ENCODE assay signal across 1 cellular context in genomic region chr4:99564921-99565320, GRCh38.
TF ChIP-seq lines count a peak whose summit lies in the region.

No MANE protein-coding gene starts in this region.

TF ChIP-seq in SK-N-SH, 30 proteins besides CTCF, POLR2A, EP300 and RAD21 (continued from another document):
- TF ChIP-seq, protein P1, sequence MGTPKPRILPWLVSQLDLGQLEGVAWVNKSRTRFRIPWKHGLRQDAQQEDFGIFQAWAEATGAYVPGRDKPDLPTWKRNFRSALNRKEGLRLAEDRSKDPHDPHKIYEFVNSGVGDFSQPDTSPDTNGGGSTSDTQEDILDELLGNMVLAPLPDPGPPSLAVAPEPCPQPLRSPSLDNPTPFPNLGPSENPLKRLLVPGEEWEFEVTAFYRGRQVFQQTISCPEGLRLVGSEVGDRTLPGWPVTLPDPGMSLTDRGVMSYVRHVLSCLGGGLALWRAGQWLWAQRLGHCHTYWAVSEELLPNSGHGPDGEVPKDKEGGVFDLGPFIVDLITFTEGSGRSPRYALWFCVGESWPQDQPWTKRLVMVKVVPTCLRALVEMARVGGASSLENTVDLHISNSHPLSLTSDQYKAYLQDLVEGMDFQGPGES (IDR thresholded peaks at IDR 0.05; ENCODE audit: low read depth, low read length) = no peak
